Comparison of ENCODE assay signal across 18 cellular contexts in the genomic region with DNA sequence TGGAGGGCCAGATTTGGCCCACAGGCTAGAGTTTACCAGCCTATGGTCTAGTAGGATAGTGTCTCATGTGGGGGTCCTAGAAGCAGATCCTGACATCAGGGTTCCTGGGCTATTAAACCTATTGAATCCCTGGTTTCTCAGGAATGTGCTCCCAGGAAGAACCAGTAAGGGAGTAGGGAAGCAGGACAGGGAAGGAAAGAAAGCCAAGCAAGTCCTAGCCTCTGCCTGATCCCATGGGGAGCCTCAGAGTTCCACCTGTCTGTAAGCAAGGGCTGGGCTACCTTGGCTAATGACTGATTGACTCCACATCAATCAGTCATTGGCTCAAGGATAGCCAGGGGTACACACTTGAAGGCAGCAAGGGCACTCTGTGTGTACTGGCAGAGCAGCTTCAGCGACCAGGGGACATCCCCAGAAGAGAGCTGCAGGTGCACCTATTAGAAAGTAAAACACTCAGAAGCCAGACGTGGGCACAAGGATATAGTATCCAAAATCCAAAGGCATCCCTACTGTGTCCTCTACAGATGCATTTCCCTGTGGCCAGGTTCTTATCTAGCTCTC.
"Had no signal": no experiment of that assay in that cellular context is flagged by ENCODE, and none has a peak within 500 bp of the region (broad histone marks: within the 10 kb centered on the region; RNA-seq: fewer than 3 reads in every experiment).

No MANE protein-coding gene starts in this region.

- FAIRE-seq: islet of Langerhans, small intestine had no signal

- H3K27ac ChIP-seq: colonic mucosa, heart left ventricle, ovary had no signal

- H3K9me3 ChIP-seq: colonic mucosa, heart left ventricle, ovary had no signal

- H3K4me3 ChIP-seq: colonic mucosa, heart left ventricle, ovary had no signal

- H3K27me3 ChIP-seq: colonic mucosa, heart left ventricle, ovary had no signal

- DNase-seq: cerebellar nuclear complex; colonic mucosa; effector CD4-positive, alpha-beta T cell; foreskin melanocyte; heart left ventricle; hypothalamus; kidney glomerular epithelial cell; mammary epithelial cell; natural killer cell; nucleus accumbens; ovary; right cardiac atrium; small intestine; stimulated activated CD4-positive, alpha-beta T cell treated with anti-CD3 and anti-CD28 coated beads, Interleukin-12 subunit alpha, Interleukin-12 subunit beta, amount 100 ng/mL, for 4 hours; stimulated activated naive CD4-positive, alpha-beta T cell treated with Interleukin-2 at 50 U/mL for 16 hours; trophoblast cell had no signal

- H3K4me1 ChIP-seq: colonic mucosa, heart left ventricle had no signal

- ATAC-seq: heart left ventricle, left lobe of liver, natural killer cell, right cardiac atrium had no signal

- H3K36me3 ChIP-seq: colonic mucosa, heart left ventricle, ovary had no signal
